Comparison of ENCODE assay signal across 1 cellular context in the genomic region with DNA sequence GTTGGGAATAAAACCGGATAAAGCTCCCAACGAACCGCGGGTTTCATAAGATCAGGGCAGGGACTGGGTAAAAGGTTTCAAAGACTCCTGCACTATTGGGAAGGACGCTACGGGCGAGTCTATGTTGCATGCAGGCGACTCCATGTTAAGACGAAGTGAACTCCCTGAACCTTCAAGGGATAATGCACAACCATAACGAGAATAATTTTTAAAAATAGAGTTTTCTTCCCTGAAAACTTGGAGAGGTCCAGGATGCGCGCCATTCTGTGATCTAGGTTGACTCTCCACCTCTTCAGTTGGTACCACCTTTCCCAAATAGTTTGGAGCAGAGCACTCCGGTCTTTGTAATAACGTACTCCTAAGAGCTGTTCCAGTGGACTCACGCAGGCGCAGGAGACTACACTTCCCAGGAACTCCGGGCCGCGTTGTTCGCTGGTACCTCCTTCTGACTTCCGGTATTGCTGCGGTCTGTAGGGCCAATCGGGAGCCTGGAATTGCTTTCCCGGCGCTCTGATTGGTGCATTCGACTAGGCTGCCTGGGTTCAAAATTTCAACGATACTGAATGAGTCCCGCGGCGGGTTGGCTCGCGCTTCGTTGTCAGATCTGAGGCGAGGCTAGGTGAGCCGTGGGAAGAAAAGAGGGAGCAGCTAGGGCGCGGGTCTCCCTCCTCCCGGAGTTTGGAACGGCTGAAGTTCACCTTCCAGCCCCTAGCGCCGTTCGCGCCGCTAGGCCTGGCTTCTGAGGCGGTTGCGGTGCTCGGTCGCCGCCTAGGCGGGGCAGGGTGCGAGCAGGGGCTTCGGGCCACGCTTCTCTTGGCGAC.
A peak's percentile ranks its signal among the peaks of the same experiment; 100 is the strongest.
TF ChIP-seq lines count a peak whose summit lies in the region.

A gene with protein sequence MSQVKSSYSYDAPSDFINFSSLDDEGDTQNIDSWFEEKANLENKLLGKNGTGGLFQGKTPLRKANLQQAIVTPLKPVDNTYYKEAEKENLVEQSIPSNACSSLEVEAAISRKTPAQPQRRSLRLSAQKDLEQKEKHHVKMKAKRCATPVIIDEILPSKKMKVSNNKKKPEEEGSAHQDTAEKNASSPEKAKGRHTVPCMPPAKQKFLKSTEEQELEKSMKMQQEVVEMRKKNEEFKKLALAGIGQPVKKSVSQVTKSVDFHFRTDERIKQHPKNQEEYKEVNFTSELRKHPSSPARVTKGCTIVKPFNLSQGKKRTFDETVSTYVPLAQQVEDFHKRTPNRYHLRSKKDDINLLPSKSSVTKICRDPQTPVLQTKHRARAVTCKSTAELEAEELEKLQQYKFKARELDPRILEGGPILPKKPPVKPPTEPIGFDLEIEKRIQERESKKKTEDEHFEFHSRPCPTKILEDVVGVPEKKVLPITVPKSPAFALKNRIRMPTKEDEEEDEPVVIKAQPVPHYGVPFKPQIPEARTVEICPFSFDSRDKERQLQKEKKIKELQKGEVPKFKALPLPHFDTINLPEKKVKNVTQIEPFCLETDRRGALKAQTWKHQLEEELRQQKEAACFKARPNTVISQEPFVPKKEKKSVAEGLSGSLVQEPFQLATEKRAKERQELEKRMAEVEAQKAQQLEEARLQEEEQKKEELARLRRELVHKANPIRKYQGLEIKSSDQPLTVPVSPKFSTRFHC (plus strand): TSS at position 562 of the 821 bp plus-strand sequence. CDS start 18,187 bp downstream, outside the sequence.

TF ChIP-seq in K562, 482 proteins besides CTCF, POLR2A, EP300 and RAD21 (continued from another document and continues in another):
- TF ChIP-seq, protein P1, sequence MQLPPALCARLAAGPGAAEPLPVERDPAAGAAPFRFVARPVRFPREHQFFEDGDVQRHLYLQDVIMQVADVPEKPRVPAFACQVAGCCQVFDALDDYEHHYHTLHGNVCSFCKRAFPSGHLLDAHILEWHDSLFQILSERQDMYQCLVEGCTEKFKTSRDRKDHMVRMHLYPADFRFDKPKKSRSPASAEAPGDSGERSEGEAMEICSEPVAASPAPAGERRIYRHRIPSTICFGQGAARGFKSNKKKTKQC (CRISPR knock-in tag; IDR thresholded peaks at IDR 0.05) = 0 out of 2 replicates have a peak, but pooled peaks have one; percentile 62
- TF ChIP-seq, protein P2, sequence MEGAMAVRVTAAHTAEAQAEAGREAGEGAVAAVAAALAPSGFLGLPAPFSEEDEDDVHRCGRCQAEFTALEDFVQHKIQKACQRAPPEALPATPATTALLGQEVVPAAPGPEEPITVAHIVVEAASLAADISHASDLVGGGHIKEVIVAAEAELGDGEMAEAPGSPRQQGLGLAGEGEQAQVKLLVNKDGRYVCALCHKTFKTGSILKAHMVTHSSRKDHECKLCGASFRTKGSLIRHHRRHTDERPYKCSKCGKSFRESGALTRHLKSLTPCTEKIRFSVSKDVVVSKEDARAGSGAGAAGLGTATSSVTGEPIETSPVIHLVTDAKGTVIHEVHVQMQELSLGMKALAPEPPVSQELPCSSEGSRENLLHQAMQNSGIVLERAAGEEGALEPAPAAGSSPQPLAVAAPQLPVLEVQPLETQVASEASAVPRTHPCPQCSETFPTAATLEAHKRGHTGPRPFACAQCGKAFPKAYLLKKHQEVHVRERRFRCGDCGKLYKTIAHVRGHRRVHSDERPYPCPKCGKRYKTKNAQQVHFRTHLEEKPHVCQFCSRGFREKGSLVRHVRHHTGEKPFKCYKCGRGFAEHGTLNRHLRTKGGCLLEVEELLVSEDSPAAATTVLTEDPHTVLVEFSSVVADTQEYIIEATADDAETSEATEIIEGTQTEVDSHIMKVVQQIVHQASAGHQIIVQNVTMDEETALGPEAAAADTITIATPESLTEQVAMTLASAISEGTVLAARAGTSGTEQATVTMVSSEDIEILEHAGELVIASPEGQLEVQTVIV (CRISPR knock-in tag; IDR thresholded peaks at IDR 0.05; ENCODE audit: borderline replicate concordance) = no peak
- TF ChIP-seq SOX6 (IDR thresholded peaks at IDR 0.05) (no peak), YY1 (IDR thresholded peaks at IDR 0.05; ENCODE audit: borderline replicate concordance in 1 of 3, control insufficient read depth in 1 of 3, extremely low read depth in 1 of 3, insufficient read depth in 3 of 3, insufficient read length in 1 of 3, insufficient replicate concordance in 2 of 3, low read depth in 1 of 3, low read length in 2 of 3) (peak in 1 of 3 experiments; percentile 75), RBFOX2 (IDR thresholded peaks at IDR 0.05; ENCODE audit: low read depth, low read length) (peak; percentile 97), MXI1 (IDR thresholded peaks at IDR 0.05; ENCODE audit: low read depth, low read length) (peak; percentile 31; the same call in 1 of the 2 replicates), ZNF134 (CRISPR knock-in tag; conservative IDR thresholded peaks at IDR 0.05) (no peak), RCOR1 (IDR thresholded peaks at IDR 0.05; ENCODE audit: borderline replicate concordance in 1 of 2, low read depth in 2 of 2, low read length in 2 of 2) (no peak), BCOR (IDR thresholded peaks at IDR 0.05) (peak; percentile 29; the same call in 1 of the 2 replicates), TSC22D4 (tag; IDR thresholded peaks at IDR 0.05) (no peak), JUN (IDR thresholded peaks at IDR 0.05; ENCODE audit: borderline replicate concordance, low read depth, low read length) (no peak), JUN (CRISPR knock-in tag; IDR thresholded peaks at IDR 0.05; ENCODE audit: borderline replicate concordance) (no peak), FOXO4 (CRISPR knock-in tag; IDR thresholded peaks at IDR 0.05) (no peak), NFIC (IDR thresholded peaks at IDR 0.05) (no peak), TRIM24 (IDR thresholded peaks at IDR 0.05) (no peak), MBD2 (IDR thresholded peaks at IDR 0.05; ENCODE audit: borderline replicate concordance, low read depth) (peak; percentile 91), ZNF79 (CRISPR knock-in tag; IDR thresholded peaks at IDR 0.05; ENCODE audit: low read depth) (no peak), PTRF (tag; IDR thresholded peaks at IDR 0.05) (no peak), MEF2D (tag; conservative IDR thresholded peaks at IDR 0.05; ENCODE audit: low read depth) (no peak), KLF1 (tag; IDR thresholded peaks at IDR 0.05) (peak; percentile 29; the same call in 1 of the 2 replicates), ZNF785 (CRISPR knock-in tag; IDR thresholded peaks at IDR 0.05) (no peak), JUND (IDR thresholded peaks at IDR 0.05; ENCODE audit: borderline replicate concordance, low read depth, low read length) (no peak), JUND (tag; IDR thresholded peaks at IDR 0.05; ENCODE audit: borderline replicate concordance, low read depth, low read length) (no peak; the same call in 2 of the 3 replicates), ZNF184 (CRISPR knock-in tag; IDR thresholded peaks at IDR 0.05) (no peak), MXD1 (CRISPR knock-in tag; IDR thresholded peaks at IDR 0.05; ENCODE audit: borderline replicate concordance, poor library complexity, severe bottlenecking) (no peak), GTF3C2 (IDR thresholded peaks at IDR 0.05; ENCODE audit: borderline replicate concordance, extremely low read depth, insufficient read length) (no peak), ARID3B (CRISPR knock-in tag; IDR thresholded peaks at IDR 0.05; ENCODE audit: borderline replicate concordance) (no peak), NR3C1 (CRISPR knock-in tag; IDR thresholded peaks at IDR 0.05) (no peak), DEAF1 (CRISPR knock-in tag; IDR thresholded peaks at IDR 0.05) (no peak), FOXJ3 (CRISPR knock-in tag; IDR thresholded peaks at IDR 0.05) (no peak), NCOA2 (IDR thresholded peaks at IDR 0.05; ENCODE audit: partially characterized antibody in 2 of 2) (no peak)
- TF ChIP-seq, protein P3, sequence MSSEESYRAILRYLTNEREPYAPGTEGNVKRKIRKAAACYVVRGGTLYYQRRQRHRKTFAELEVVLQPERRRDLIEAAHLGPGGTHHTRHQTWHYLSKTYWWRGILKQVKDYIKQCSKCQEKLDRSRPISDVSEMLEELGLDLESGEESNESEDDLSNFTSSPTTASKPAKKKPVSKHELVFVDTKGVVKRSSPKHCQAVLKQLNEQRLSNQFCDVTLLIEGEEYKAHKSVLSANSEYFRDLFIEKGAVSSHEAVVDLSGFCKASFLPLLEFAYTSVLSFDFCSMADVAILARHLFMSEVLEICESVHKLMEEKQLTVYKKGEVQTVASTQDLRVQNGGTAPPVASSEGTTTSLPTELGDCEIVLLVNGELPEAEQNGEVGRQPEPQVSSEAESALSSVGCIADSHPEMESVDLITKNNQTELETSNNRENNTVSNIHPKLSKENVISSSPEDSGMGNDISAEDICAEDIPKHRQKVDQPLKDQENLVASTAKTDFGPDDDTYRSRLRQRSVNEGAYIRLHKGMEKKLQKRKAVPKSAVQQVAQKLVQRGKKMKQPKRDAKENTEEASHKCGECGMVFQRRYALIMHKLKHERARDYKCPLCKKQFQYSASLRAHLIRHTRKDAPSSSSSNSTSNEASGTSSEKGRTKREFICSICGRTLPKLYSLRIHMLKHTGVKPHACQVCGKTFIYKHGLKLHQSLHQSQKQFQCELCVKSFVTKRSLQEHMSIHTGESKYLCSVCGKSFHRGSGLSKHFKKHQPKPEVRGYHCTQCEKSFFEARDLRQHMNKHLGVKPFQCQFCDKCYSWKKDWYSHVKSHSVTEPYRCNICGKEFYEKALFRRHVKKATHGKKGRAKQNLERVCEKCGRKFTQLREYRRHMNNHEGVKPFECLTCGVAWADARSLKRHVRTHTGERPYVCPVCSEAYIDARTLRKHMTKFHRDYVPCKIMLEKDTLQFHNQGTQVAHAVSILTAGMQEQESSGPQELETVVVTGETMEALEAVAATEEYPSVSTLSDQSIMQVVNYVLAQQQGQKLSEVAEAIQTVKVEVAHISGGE (CRISPR knock-in tag; IDR thresholded peaks at IDR 0.05) = peak in 1 of 3 experiments; percentile 71; a peak in 2 of 6 replicates
